Comparison of ENCODE assay signal across 27 cellular contexts in genomic region chr4:99330648-99331047, GRCh38. TPM values are rescaled to one million over a fixed set of nuclear protein-coding genes. Genes with fewer than 3 reads are reported as not detected.
"Had no signal": no experiment of that assay in that cellular context is flagged by ENCODE, and none has a peak within 500 bp of the region (broad histone marks: within the 10 kb centered on the region; RNA-seq: fewer than 3 reads in every experiment).

No MANE protein-coding gene starts in this region.

- DNase-seq: dermis blood vessel endothelial cell; dorsolateral prefrontal cortex; effector CD4-positive, alpha-beta T cell; effector memory CD4-positive, alpha-beta T cell; esophagus squamous epithelium; foreskin keratinocyte; glutamatergic neuron; head of caudate nucleus; heart right ventricle; hippocampal formation; left cardiac atrium; left lung; left ventricle myocardium superior; lower lobe of right lung; mesenchymal stem cell; mucosa of descending colon; naive B cell had no signal

- H3K27me3 ChIP-seq: esophagus squamous epithelium, heart right ventricle, left lung had no signal

- H3K4me3 ChIP-seq: coronary artery, dorsolateral prefrontal cortex, esophagus squamous epithelium, heart right ventricle, left lung, lower lobe of right lung, mucosa of descending colon had no signal

- H3K36me3 ChIP-seq: esophagus squamous epithelium, heart right ventricle, left lung, lower lobe of right lung had no signal

- H3K4me1 ChIP-seq: foreskin keratinocyte, left lung, lower lobe of right lung had no signal

- ATAC-seq: foreskin keratinocyte, heart right ventricle, left cardiac atrium, left lung, left ventricle myocardium superior, lower lobe of right lung, mucosa of descending colon had no signal

- H3K27ac ChIP-seq: coronary artery, dorsolateral prefrontal cortex, foreskin keratinocyte, heart right ventricle, left lung, lower lobe of right lung had no signal

RNA-seq across cellular contexts. Expression of gene ADH1B, which starts 9.4 kb away (rescaled TPM):
- total RNA-seq: dermis blood vessel endothelial cell, endothelial cell of umbilical vein, epithelial cell of proximal tubule, foreskin keratinocyte, frontal cortex, glomerular endothelial cell, mesothelial cell of epicardium, myocyte had no signal

RNA-seq across cellular contexts. Expression of gene ADH1C, which starts 21.9 kb away (rescaled TPM):
- total RNA-seq: dermis blood vessel endothelial cell, endothelial cell of umbilical vein, epithelial cell of proximal tubule, fibroblast of villous mesenchyme, foreskin keratinocyte, frontal cortex, glomerular endothelial cell, lung microvascular endothelial cell, myocyte had no signal

RNA-seq across cellular contexts. Expression of gene ADH1A, which starts 39.9 kb away (rescaled TPM):
- total RNA-seq: dermis blood vessel endothelial cell, dorsolateral prefrontal cortex, endothelial cell of umbilical vein, epithelial cell of proximal tubule, esophagus squamous epithelium, fibroblast of villous mesenchyme, foreskin keratinocyte, frontal cortex, glomerular endothelial cell, kidney epithelial cell, lung microvascular endothelial cell, mesothelial cell of epicardium, myocyte had no signal
